2 cellular contexts compared by ENCODE assay signal in the genomic region with DNA sequence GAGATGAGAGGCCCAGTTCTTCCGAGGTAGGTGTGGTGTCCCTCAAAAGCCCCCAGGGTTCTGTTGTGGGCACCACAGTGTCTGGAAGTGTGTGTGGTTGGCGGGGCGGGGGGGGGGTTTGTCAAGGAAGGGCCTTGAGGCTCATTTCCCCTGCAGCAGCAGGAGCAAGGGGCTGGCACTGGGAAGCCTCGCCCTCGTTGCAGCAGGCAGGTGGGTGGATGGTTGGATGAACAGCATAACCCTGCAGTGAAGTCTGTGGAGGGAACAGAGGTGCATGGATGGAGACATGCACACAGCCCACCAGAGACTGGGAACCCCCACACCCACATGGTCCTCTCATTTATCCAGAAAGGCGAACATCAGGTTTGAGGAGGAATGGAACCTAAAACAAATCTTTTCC.
TF ChIP-seq lines count a peak whose summit lies in the region.

No MANE protein-coding gene starts in this region.

TF ChIP-seq in HEK293T, 16 proteins besides CTCF, POLR2A, EP300 and RAD21 (continued from another document):
- TF ChIP-seq FOXM1 (IDR thresholded peaks at IDR 0.05; ENCODE audit: borderline replicate concordance) (no peak), FOXA1 (IDR thresholded peaks at IDR 0.05) (no peak), TARDBP (IDR thresholded peaks at IDR 0.05) (no peak)
TF ChIP-seq in HEK293T: peak in this region for 0.

TF ChIP-seq in endothelial cell of umbilical vein, 7 proteins besides CTCF, POLR2A, EP300 and RAD21:
- TF ChIP-seq EZH2 (IDR thresholded peaks at IDR 0.05; ENCODE audit: borderline replicate concordance, low read depth, low read length, severe bottlenecking), result no peak
- no peak for TF ChIP-seq FOS (IDR thresholded peaks at IDR 0.05; ENCODE audit: borderline replicate concordance, insufficient read depth, low read length)
- no peak for TF ChIP-seq MYC (IDR thresholded peaks at IDR 0.05; ENCODE audit: low read depth, low read length)
- TF ChIP-seq GATA2 (IDR thresholded peaks at IDR 0.05; ENCODE audit: insufficient read depth, insufficient read length, low read depth, low read length), result no peak
- TF ChIP-seq, protein P1, sequence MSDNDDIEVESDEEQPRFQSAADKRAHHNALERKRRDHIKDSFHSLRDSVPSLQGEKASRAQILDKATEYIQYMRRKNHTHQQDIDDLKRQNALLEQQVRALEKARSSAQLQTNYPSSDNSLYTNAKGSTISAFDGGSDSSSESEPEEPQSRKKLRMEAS (IDR thresholded peaks at IDR 0.05; ENCODE audit: insufficient read depth, insufficient read length), result no peak
- TF ChIP-seq POLR2AphosphoS5 (IDR thresholded peaks at IDR 0.05; ENCODE audit: insufficient read depth, low read depth, low read length), result no peak
- no peak for TF ChIP-seq JUN (IDR thresholded peaks at IDR 0.05; ENCODE audit: borderline replicate concordance, insufficient read depth, insufficient read length, low read depth)
TF ChIP-seq in endothelial cell of umbilical vein: peak in this region for 0.
